8 cellular contexts compared by ENCODE assay signal in genomic region chr11:24496728-24497396, GRCh38. TPM values are rescaled to one million over a fixed set of nuclear protein-coding genes. Genes with fewer than 3 reads are reported as not detected.
DNase-seq lines count a peak whose midpoint lies in the region; ATAC-seq and TF ChIP-seq lines count a peak whose summit lies in the region.

Gene LUZP2, plus strand, starts transcription at chr11:24497053.

- H3K4me1 ChIP-seq in body of pancreas, result peaks cover 12% of the 10 kb centered on the region

- ATAC-seq in body of pancreas, result peak; percentile 79
- peak; percentile 36 for ATAC-seq in stimulated activated memory B cell treated with anti-CD40 and anti-IgM and Interleukin-4, amounts not matched to agents 10 μg/mL and 1 μg/mL and 100 μg/mL, for 72 hours
- no peak for ATAC-seq in left lobe of liver
- ATAC-seq in HG02973 (IDR thresholded peaks at IDR 0.05; ENCODE audit: unreplicated experiment), result no peak

- H3K4me3 ChIP-seq in MG63, result peak within 1 kb of the TSS; percentile 52
- H3K4me3 ChIP-seq in body of pancreas, result no peak within 1 kb of the TSS

- no peaks in the 10 kb centered on the region for H3K9me3 Mint-ChIP-seq in stimulated activated memory B cell treated with anti-CD40 and anti-IgM and Interleukin-4, amounts not matched to agents 10 μg/mL and 1 μg/mL and 100 μg/mL, for 72 hours

- TF ChIP-seq CTCF in body of pancreas (IDR thresholded peaks at IDR 0.05) (no peak), GM13977 (IDR thresholded peaks at IDR 0.05; ENCODE audit: extremely low read depth, insufficient read depth, missing control alignments) (no peak)

- H3K36me3 ChIP-seq in MG63, result no peaks in the 10 kb centered on the region
- H3K36me3 ChIP-seq in body of pancreas (replicated peaks in 1 of 2; ENCODE audit: insufficient read depth in 1 of 2, low read depth in 2 of 2), result no peaks in the 10 kb centered on the region

- TF ChIP-seq POLR2A in body of pancreas (IDR thresholded peaks at IDR 0.05), result no peak

- H3K36me3 Mint-ChIP-seq in stimulated activated memory B cell treated with anti-CD40 and anti-IgM and Interleukin-4, amounts not matched to agents 10 μg/mL and 1 μg/mL and 100 μg/mL, for 72 hours, result no peaks in the 10 kb centered on the region

- intact Hi-C loops in body of pancreas (cut with DNase I), result no loop called here

- WGBS in body of pancreas, 2 donors, result 0 to 1% methylated on average over 18 to 60 of the region's 60 CpGs

- H3K27me3 ChIP-seq in MG63, result no peaks in the 10 kb centered on the region
- H3K27me3 ChIP-seq in body of pancreas, result peaks cover 0 to 5% of the 10 kb centered on the region in 2 donors

- H3K4me1 Mint-ChIP-seq in stimulated activated memory B cell treated with anti-CD40 and anti-IgM and Interleukin-4, amounts not matched to agents 10 μg/mL and 1 μg/mL and 100 μg/mL, for 72 hours, result no peaks in the 10 kb centered on the region

- in situ Hi-C loops in GM13977 (cut with MboI; ENCODE audit: low pct_unique_long_range_greater_than_20kb, low sequenced_read_pairs, unreplicated experiment), result no loop called here

- H3K27ac ChIP-seq in body of pancreas, result no peak within 1 kb of the TSS

- H3K9me3 ChIP-seq in MG63 (no peaks in the 10 kb centered on the region), body of pancreas (no peaks in the 10 kb centered on the region)

- no peak within 1 kb of the TSS for H3K27ac Mint-ChIP-seq in stimulated activated memory B cell treated with anti-CD40 and anti-IgM and Interleukin-4, amounts not matched to agents 10 μg/mL and 1 μg/mL and 100 μg/mL, for 72 hours

- DNase-seq in MG63, result peak; percentile 59
- DNase-seq in body of pancreas, result peak; percentile 2 to 30 (median 13)
- peak; percentile 66 for DNase-seq in iPS-NIHi7 (ENCODE audit: extremely low spot score)
- DNase-seq in left lobe of liver (ENCODE audit: low spot score), result no peak
- DNase-seq in GM13977 (ENCODE audit: low spot score), result no peak
- DNase-seq in epidermal melanocyte (ENCODE audit: insufficient read length, low spot score), result no peak

- no peak within 1 kb of the TSS for H3K4me3 Mint-ChIP-seq in stimulated activated memory B cell treated with anti-CD40 and anti-IgM and Interleukin-4, amounts not matched to agents 10 μg/mL and 1 μg/mL and 100 μg/mL, for 72 hours

- no peaks in the 10 kb centered on the region for H3K27me3 Mint-ChIP-seq in stimulated activated memory B cell treated with anti-CD40 and anti-IgM and Interleukin-4, amounts not matched to agents 10 μg/mL and 1 μg/mL and 100 μg/mL, for 72 hours

RNA-seq across cellular contexts. Expression of gene LUZP2, which starts in this region (rescaled TPM):
- 0.39 and 1.5 TPM in 2 replicates for total RNA-seq in MG63 (2014; rRNA removed; shearing (Covaris generic); ENCODE audit: low replicate concordance)
- 1 to 10 TPM in 1 of 2 donors, not detected in 1; 1.6 TPM for total RNA-seq in body of pancreas
- not detected for total RNA-seq in left lobe of liver

Comparison
In these comparisons a context has a peak if more than half of its experiments do, and no peak if none do; other contexts are left out.
1. DNase-seq: peak in MG63 (single experiment), body of pancreas (4 of 4) and iPS-NIHi7 (single experiment); none in left lobe of liver (single experiment), GM13977 (single experiment) and epidermal melanocyte (single experiment).
2. ATAC-seq: peak in body of pancreas (single experiment) and stimulated activated memory B cell treated with anti-CD40 and anti-IgM and Interleukin-4, amounts not matched to agents 10 μg/mL and 1 μg/mL and 100 μg/mL, for 72 hours (single experiment); none in left lobe of liver (single experiment) and HG02973 (single experiment).